Comparison of ENCODE assay signal across 12 cellular contexts in genomic region chr1:114032271-114033218, GRCh38. TPM values are rescaled to one million over a fixed set of nuclear protein-coding genes. Genes with fewer than 3 reads are reported as not detected.
DNase-seq lines count a peak whose midpoint lies in the region; ATAC-seq and TF ChIP-seq lines count a peak whose summit lies in the region.
"Had no signal": no experiment of that assay in that cellular context is flagged by ENCODE, and none has a peak within 500 bp of the region (broad histone marks: within the 10 kb centered on the region; RNA-seq: fewer than 3 reads in every experiment).

No MANE protein-coding gene starts in this region.

- H3K36me3 ChIP-seq in Panc1 (ENCODE audit: control insufficient read depth, insufficient read depth, low read length) (no peaks in the 10 kb centered on the region), trophoblast cell (ENCODE audit: control insufficient read depth in 1 of 2, insufficient read depth in 2 of 2, low read length in 2 of 2) (no peaks in the 10 kb centered on the region), left lung (no peaks in the 10 kb centered on the region)

- peak; percentile 51 for DNase-seq in GM04503 (ENCODE audit: low read depth)
- DNase-seq in Panc1 (ENCODE audit: low read depth, low spot score), result peak; percentile 25
- peak; percentile 47 for DNase-seq in fibroblast of peridontal ligament (ENCODE audit: extremely low read depth)
- DNase-seq in trophoblast cell, result peak in 1 of 2 donors; percentile 4
- no peak for DNase-seq in Right ventricle myocardium superior
- DNase-seq in occipital lobe (lab: John Stamatoyannopoulos, UW), result no peak
- DNase-seq in stimulated activated CD8-positive, alpha-beta memory T cell treated with anti-CD3 and anti-CD28 coated beads, Interleukin-4, amount 100 ng/mL, for 48 hours, result no peak
- no peak for DNase-seq in left lung
- DNase-seq: activated gamma-delta T cell, kidney, NCI-H1048 had no signal

- CTCF ChIA-PET in Panc1 (lab: Charles Lee), result no interaction called here

- H4K91ac ChIP-seq in trophoblast cell (ENCODE audit: low read depth, low read length), result peak overlapping the region; percentile 56

- no peak overlapping the region for H2BK5ac ChIP-seq in trophoblast cell (ENCODE audit: low read depth, low read length, poor library complexity)

- H3K4me1 ChIP-seq in Panc1 (ENCODE audit: control insufficient read depth, insufficient read depth, low read length) (no peaks in the 10 kb centered on the region), trophoblast cell (ENCODE audit: control insufficient read depth in 1 of 2, insufficient read depth in 2 of 2, low read length in 2 of 2) (peaks cover 17 to 18% of the 10 kb centered on the region in 2 experiments), left lung (no peaks in the 10 kb centered on the region)
- H3K4me1 ChIP-seq: parathyroid adenoma had no signal

- H3K27me3 ChIP-seq in Panc1 (ENCODE audit: control insufficient read depth, insufficient read depth, low read length) (no peaks in the 10 kb centered on the region), trophoblast cell (ENCODE audit: insufficient read depth, low read length) (no peaks in the 10 kb centered on the region), left lung (no peaks in the 10 kb centered on the region)

- no peak overlapping the region for H3K4me3 ChIP-seq in Panc1 (ENCODE audit: low read depth in 2 of 2, low read length in 2 of 2)
- H3K4me3 ChIP-seq in trophoblast cell (ENCODE audit: low read depth, low read length), result no peak overlapping the region
- H3K4me3 ChIP-seq in left lung, result no peak overlapping the region

- peak overlapping the region; percentile 53 for H2AK5ac ChIP-seq in trophoblast cell (ENCODE audit: low read length)

- TF ChIP-seq CTCF in Panc1 (IDR thresholded peaks at IDR 0.05) (no peak), left lung (IDR thresholded peaks at IDR 0.05) (no peak)

- H3K79me1 ChIP-seq in trophoblast cell (ENCODE audit: low read length), result peaks cover 3% of the 10 kb centered on the region

- intact Hi-C loops in Panc1 (cut with micrococcal nuclease; ENCODE audit: unreplicated experiment) (no loop called here), Right ventricle myocardium superior (cut with DNase I) (no loop called here), left lung (cut with DNase I) (no loop called here)

- H3K9ac ChIP-seq in trophoblast cell (ENCODE audit: low read length), result no peak overlapping the region
- H3K9ac ChIP-seq: parathyroid adenoma had no signal

- peak overlapping the region; percentile 26 for H3K14ac ChIP-seq in trophoblast cell (ENCODE audit: low read length)

- no peak overlapping the region for H3K18ac ChIP-seq in trophoblast cell (ENCODE audit: low read length)

- POLR2A ChIA-PET in Panc1 (lab: Charles Lee), result no interaction called here

- no peak overlapping the region for H2BK120ac ChIP-seq in trophoblast cell (ENCODE audit: insufficient read depth, low read length, poor library complexity)

- no peak overlapping the region for H4K8ac ChIP-seq in trophoblast cell (ENCODE audit: low read depth, low read length)

- no peak for ATAC-seq in Panc1
- ATAC-seq in Right ventricle myocardium superior (ENCODE audit: poor library complexity), result no peak
- ATAC-seq in left lung, result no peak

- H3K4ac ChIP-seq in trophoblast cell (ENCODE audit: low read depth, low read length), result no peak overlapping the region

- H3K9me3 ChIP-seq in Panc1 (ENCODE audit: control insufficient read depth, insufficient read depth, low read depth, low read length) (no peaks in the 10 kb centered on the region), trophoblast cell (ENCODE audit: insufficient read depth, low read depth, low read length) (no peaks in the 10 kb centered on the region), left lung (no peaks in the 10 kb centered on the region)

- H3K27ac ChIP-seq in Panc1 (ENCODE audit: low read length) (no peak overlapping the region), trophoblast cell (ENCODE audit: low read depth, low read length) (peak overlapping the region; percentile 60), left lung (no peak overlapping the region)
- H3K27ac ChIP-seq: parathyroid adenoma had no signal

- H2AFZ ChIP-seq in trophoblast cell (ENCODE audit: insufficient read depth, low read length, poor library complexity), result no peak overlapping the region
- H2AFZ ChIP-seq: parathyroid adenoma had no signal

- WGBS in trophoblast cell (ENCODE audit: extremely low coverage, insufficient coverage, insufficient read length), result no CpG with 5 or more reads among the region's 7 CpGs

- H3K79me2 ChIP-seq in trophoblast cell (ENCODE audit: control insufficient read depth, insufficient read depth, low read length, poor library complexity), result peaks cover 2% of the 10 kb centered on the region
- H3K79me2 ChIP-seq: parathyroid adenoma had no signal

- H2BK12ac ChIP-seq in trophoblast cell (ENCODE audit: low read length), result peak overlapping the region; percentile 65

- BruUV-seq in Panc1 (replicated peaks; lab: Mats Ljungman, UMichigan), result no TSS peak

- H4K12ac ChIP-seq in trophoblast cell (ENCODE audit: low read depth, low read length), result no peak overlapping the region

- H3K23ac ChIP-seq in trophoblast cell (ENCODE audit: low read length), result no peak overlapping the region

- no peak overlapping the region for H3K4me2 ChIP-seq in trophoblast cell (ENCODE audit: low read length)

- in situ Hi-C loops in Panc1 (cut with HindIII; ENCODE audit: low pct_unique_long_range_greater_than_20kb, low sequenced_read_pairs), result no loop called here

RNA-seq across cellular contexts. Expression of gene OLFML3, which starts 53.3 kb away (rescaled TPM):
- total RNA-seq in Panc1 (2021; ENCODE audit: unreplicated experiment) (0.15 TPM), Right ventricle myocardium superior (10.9 TPM), occipital lobe (22.5 TPM), left lung (10 to 100 TPM; 53.8 to 74.2 TPM)
- not detected for polyA plus RNA-seq in Panc1 (2012; ENCODE audit: insufficient read length)
- 142 and 148 TPM in 2 replicates for polyA plus RNA-seq in trophoblast cell (2013)

Comparison
In these comparisons a context has a peak if more than half of its experiments do, and no peak if none do; other contexts are left out.
1. DNase-seq: peak in GM04503 (single experiment), Panc1 (single experiment) and fibroblast of peridontal ligament (single experiment); none in Right ventricle myocardium superior (single experiment), occipital lobe (single experiment), stimulated activated CD8-positive, alpha-beta memory T cell treated with anti-CD3 and anti-CD28 coated beads, Interleukin-4, amount 100 ng/mL, for 48 hours (single experiment) and left lung (0 of 2).
2. RNA of gene OLFML3, which starts 53.3 kb away (total RNA-seq): 53.8 to 74.2 TPM in left lung, 22.5 TPM in occipital lobe (single experiment) and 10.9 TPM in Right ventricle myocardium superior (single experiment); 0.15 TPM in Panc1 (single experiment); every median in the first group is over 10 times any median in the second.